ENCODE assay signal across 17 cellular contexts in genomic region chr12:3055712-3056467, GRCh38. TPM values are rescaled to one million over a fixed set of nuclear protein-coding genes. Genes with fewer than 3 reads are reported as not detected.
A peak's percentile ranks its signal among the peaks of the same experiment; 100 is the strongest.
DNase-seq lines count a peak whose midpoint lies in the region; ATAC-seq, FAIRE-seq and TF ChIP-seq lines count a peak whose summit lies in the region.
"Had no signal": no experiment of that assay in that cellular context is flagged by ENCODE, and none has a peak within 500 bp of the region (broad histone marks: within the 10 kb centered on the region; RNA-seq: fewer than 3 reads in every experiment).

No MANE protein-coding gene starts in this region.

- H3K4me3 ChIP-seq in Caco-2 (ENCODE audit: low read depth, low read length) (no peak overlapping the region), left ventricle myocardium inferior (no peak overlapping the region), pancreas (no peak overlapping the region)
- H3K4me3 ChIP-seq: body of pancreas, smooth muscle cell, testis had no signal

- no peaks in the 10 kb centered on the region for H3K27me3 ChIP-seq in Caco-2 (replicated peaks; ENCODE audit: control insufficient read depth, insufficient read depth, low read length)
- H3K27me3 ChIP-seq in left ventricle myocardium inferior (ENCODE audit: low read depth): no peaks in the 10 kb centered on the region
- no peaks in the 10 kb centered on the region for H3K27me3 ChIP-seq in pancreas
- H3K27me3 ChIP-seq: body of pancreas, testis had no signal

- CTCF ChIA-PET in Caco-2 (lab: Charles Lee): interaction anchor here (0.9 kb wide), 1 partner anchor 17 kb away, joined by 3 read pairs; no protein-coding TSS in a partner anchor

- ATAC-seq in pancreas: peak in 3 of 4 donors; percentile 31 to 59 (median 53)
- ATAC-seq in GM21528 (IDR thresholded peaks at IDR 0.05; ENCODE audit: low FRiP score, unreplicated experiment): no peak
- ATAC-seq: activated CD8-positive, alpha-beta T cell treated with anti-CD3 and anti-CD28 coated beads for 36 hours; body of pancreas; naive thymus-derived CD8-positive, alpha-beta T cell had no signal

- H3K27ac Mint-ChIP-seq in Caco-2 (ENCODE audit: unreplicated experiment): peak overlapping the region; percentile 77
- H3K27ac Mint-ChIP-seq: activated CD8-positive, alpha-beta T cell treated with anti-CD3 and anti-CD28 coated beads for 36 hours had no signal

- 51 to 60% methylated on average over 8 of the region's 8 CpGs for WGBS in pancreas, 2 donors

- H3K27me3 Mint-ChIP-seq in Caco-2 (ENCODE audit: insufficient read depth, unreplicated experiment): peaks cover 3% of the 10 kb centered on the region

- H3K4me1 ChIP-seq in Caco-2 (peaks cover 16% of the 10 kb centered on the region), left ventricle myocardium inferior (peaks cover 13% of the 10 kb centered on the region), pancreas (no peaks in the 10 kb centered on the region)
- H3K4me1 ChIP-seq: body of pancreas had no signal

- TF ChIP-seq CTCF in Caco-2 (IDR thresholded peaks at IDR 0.05; ENCODE audit: insufficient read depth in 1 of 2, low read depth in 1 of 2, low read length in 1 of 2, severe bottlenecking in 1 of 2, unreplicated experiment in 1 of 2): no peak
- TF ChIP-seq CTCF in left ventricle myocardium inferior (IDR thresholded peaks at IDR 0.05; ENCODE audit: borderline replicate concordance): no peak
- no peak for TF ChIP-seq CTCF in pancreas (IDR thresholded peaks at IDR 0.05)

- H3K4me1 Mint-ChIP-seq in Caco-2 (ENCODE audit: low read depth, unreplicated experiment): peaks cover 22% of the 10 kb centered on the region
- H3K4me1 Mint-ChIP-seq: naive thymus-derived CD8-positive, alpha-beta T cell had no signal

- no peaks in the 10 kb centered on the region for H3K9me3 Mint-ChIP-seq in Caco-2 (ENCODE audit: unreplicated experiment)
- H3K9me3 Mint-ChIP-seq: activated CD8-positive, alpha-beta T cell treated with anti-CD3 and anti-CD28 coated beads for 36 hours; naive thymus-derived CD8-positive, alpha-beta T cell had no signal

- H3K27ac ChIP-seq in left ventricle myocardium inferior (replicated peaks) (peak overlapping the region; percentile 60), pancreas (no peak overlapping the region), caudate nucleus (ENCODE audit: low read depth, low read length) (no peak overlapping the region)
- H3K27ac ChIP-seq: body of pancreas, testis had no signal

- H3K4me3 Mint-ChIP-seq in Caco-2 (ENCODE audit: unreplicated experiment): no peak overlapping the region
- H3K4me3 Mint-ChIP-seq: activated CD8-positive, alpha-beta T cell treated with anti-CD3 and anti-CD28 coated beads for 36 hours; naive thymus-derived CD8-positive, alpha-beta T cell had no signal

- intact Hi-C loops in Caco-2 (cut with micrococcal nuclease; ENCODE audit: unreplicated experiment): no loop called here
- intact Hi-C loops in left ventricle myocardium inferior (cut with micrococcal nuclease): no loop called here
- intact Hi-C loops in pancreas (cut with DNase I): no loop called here

- DNase-seq in Caco-2 (peak; percentile 58 to 78), NCI-H446 treated with DMSO at 0.1 percent for 48 hours (lab: John Stamatoyannopoulos, UW) (peak; percentile 50), left ventricle myocardium inferior (no peak), pancreas (no peak), DMS79 (lab: John Stamatoyannopoulos, UW) (no peak), GM19238 (ENCODE audit: insufficient read length, low spot score) (no peak), caudate nucleus (lab: John Stamatoyannopoulos, UW) (no peak)
- DNase-seq: activated CD8-positive, alpha-beta T cell treated with anti-CD3 and anti-CD28 coated beads for 36 hours; activated effector memory CD4-positive, alpha-beta T cell treated with Interleukin-2 at 50 U/mL for 16 hours; body of pancreas; effector CD8-positive, alpha-beta T cell; naive thymus-derived CD8-positive, alpha-beta T cell; NCI-H526; T-helper 9 cell had no signal

- FAIRE-seq in pancreas (lab: Jason Lieb, UNC): no peak

- H3K9me3 ChIP-seq in Caco-2 (no peaks in the 10 kb centered on the region), left ventricle myocardium inferior (replicated peaks) (no peaks in the 10 kb centered on the region), pancreas (no peaks in the 10 kb centered on the region)
- H3K9me3 ChIP-seq: body of pancreas, testis had no signal

- no peaks in the 10 kb centered on the region for H3K36me3 Mint-ChIP-seq in Caco-2 (ENCODE audit: insufficient read depth, unreplicated experiment)
- H3K36me3 Mint-ChIP-seq: naive thymus-derived CD8-positive, alpha-beta T cell had no signal

- H3K36me3 ChIP-seq in Caco-2 (ENCODE audit: control insufficient read depth, insufficient read depth, low read length): no peaks in the 10 kb centered on the region
- H3K36me3 ChIP-seq in left ventricle myocardium inferior: no peaks in the 10 kb centered on the region
- no peaks in the 10 kb centered on the region for H3K36me3 ChIP-seq in pancreas

- POLR2A ChIA-PET in Caco-2 (lab: Charles Lee): no interaction called here

- no TSS peak for BruUV-seq in Caco-2 (replicated peaks; lab: Mats Ljungman, UMichigan)

RNA-seq across cellular contexts. Expression of gene TSPAN9, which starts 21.3 kb away (rescaled TPM):
- total RNA-seq in Caco-2 (2022) (45.5 and 49.1 TPM in 2 replicates), left ventricle myocardium inferior (305 TPM), pancreas (10 to 100 TPM in 3 of 6 donors, 1 to 10 TPM in 3; 7.8 to 19.5 (median 10.4) TPM)
- polyA plus RNA-seq in pancreas: 10 to 100 TPM; 15.0 to 15.5 TPM
- polyA plus RNA-seq: naive thymus-derived CD8-positive, alpha-beta T cell had no signal

Comparison
In these comparisons a context has a peak if more than half of its experiments do, and no peak if none do; other contexts are left out.
1. DNase-seq: peak in Caco-2 (2 of 2) and NCI-H446 treated with DMSO at 0.1 percent for 48 hours (single experiment); none in left ventricle myocardium inferior (single experiment), pancreas (0 of 6), DMS79 (single experiment), GM19238 (single experiment) and caudate nucleus (0 of 61).